In the genomic region with DNA sequence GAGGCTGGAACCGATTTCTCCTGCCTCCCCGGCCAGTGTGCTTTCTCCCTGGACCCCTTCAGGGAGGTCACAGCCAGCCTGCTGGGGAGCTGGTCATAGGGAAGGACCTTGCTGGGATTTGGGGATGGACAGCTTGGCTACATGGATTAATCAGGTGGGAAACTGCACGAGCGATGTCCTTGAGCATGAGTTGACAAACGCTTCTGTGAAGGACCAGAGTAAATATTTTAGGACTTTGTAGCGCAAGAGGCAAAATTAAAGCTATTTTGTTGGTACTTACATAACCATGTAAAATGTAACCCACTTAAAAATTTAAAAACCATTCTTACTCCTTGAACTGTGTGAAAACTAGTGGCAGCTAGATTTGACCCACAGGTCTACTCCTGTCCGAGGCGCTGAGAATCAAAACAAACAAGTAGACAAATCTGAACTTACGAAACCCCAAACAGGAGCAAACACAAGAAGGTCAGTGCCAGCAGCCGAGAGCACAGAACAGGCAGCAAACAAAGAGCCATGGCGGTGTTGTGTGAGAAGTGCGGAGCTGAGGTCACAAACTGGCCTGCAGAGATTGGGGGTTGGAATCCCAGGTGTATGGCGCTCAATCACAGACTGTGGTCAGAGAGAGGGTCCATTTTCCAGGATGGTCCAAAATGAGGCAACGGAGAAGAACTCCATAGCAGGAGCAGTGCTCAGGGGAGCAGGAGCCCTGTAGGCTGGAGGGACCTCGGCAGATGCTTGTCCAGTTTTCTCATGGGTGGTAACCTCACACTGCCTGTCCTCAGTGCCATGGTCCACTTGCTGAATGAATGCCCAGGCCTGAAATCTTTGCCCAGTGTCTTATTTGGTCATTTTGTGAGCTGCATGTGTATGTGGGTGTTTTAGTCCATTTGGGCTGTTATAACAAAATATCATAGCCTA, we compare ENCODE assay signal across 23 cellular contexts.
"Had no signal": no experiment of that assay in that cellular context is flagged by ENCODE, and none has a peak within 500 bp of the region (broad histone marks: within the 10 kb centered on the region; RNA-seq: fewer than 3 reads in every experiment).

No MANE protein-coding gene starts in this region.

- FAIRE-seq: K562, RCC 7860 had no signal

- H3K4me1 ChIP-seq: SJSA1 had no signal

- H3K9me3 ChIP-seq: SJSA1 had no signal

- H3K9ac ChIP-seq: KMS-11 had no signal

- ATAC-seq: K562 had no signal

- H3K4me3 ChIP-seq: K562, SJSA1, SK-N-MC had no signal

- H3K4me2 ChIP-seq: KMS-11 had no signal

- H3K36me3 ChIP-seq: SJSA1 had no signal

- H3K27ac ChIP-seq: HL-60, KMS-11, SJSA1, SK-N-MC had no signal

- H3K27me3 ChIP-seq: SJSA1 had no signal

- DNase-seq: Kasumi-1, MM.1S, NCI-H1092 treated with DMSO at 0.1 percent for 48 hours, NCI-H1436, NCI-H187, NCI-H2029, NCI-H2081 treated with DMSO at 0.1 percent for 48 hours, NCI-H2171, NCI-H226, NCI-H446, NCI-H510A, NCI-H524 treated with DMSO at 0.1 percent for 48 hours, NCI-H69, NCI-H774, Right ventricle myocardium superior, RPMI8226, SIG-M5 had no signal
